ENCODE assay signal across 8 cellular contexts in genomic region chr19:632228-633067, GRCh38. TPM values are rescaled to one million over a fixed set of nuclear protein-coding genes. Genes with fewer than 3 reads are reported as not detected.
DNase-seq lines count a peak whose midpoint lies in the region; ATAC-seq, FAIRE-seq and TF ChIP-seq lines count a peak whose summit lies in the region.

No MANE protein-coding gene starts in this region.

- H3K4me3 ChIP-seq in PC-3 (ENCODE audit: low read length) (peak overlapping the region; percentile 89), K562 (peak overlapping the region; percentile 70)

- H3K4me1 ChIP-seq in PC-3 (ENCODE audit: insufficient read depth, low read length) (peaks cover 5% of the 10 kb centered on the region; the same call in 1 of the 2 replicates), K562 (replicated peaks in 1 of 2; ENCODE audit: control insufficient read depth in 2 of 2, insufficient read depth in 2 of 2, low read length in 2 of 2) (peaks cover 0 to 54% of the 10 kb centered on the region in 2 experiments; a peak in 4 of 5 replicates)

- no peaks in the 10 kb centered on the region for H3K9me1 ChIP-seq in K562 (ENCODE audit: control insufficient read depth, insufficient read depth, low read length)

- H4K20me1 ChIP-seq in PC-3 (ENCODE audit: low read length) (no peaks in the 10 kb centered on the region), K562 (replicated peaks; ENCODE audit: control insufficient read depth, insufficient read depth, low read length) (no peaks in the 10 kb centered on the region)

- H3K36me3 ChIP-seq in PC-3 (ENCODE audit: low read depth, low read length): peaks cover 5% of the 10 kb centered on the region; the same call in 1 of the 2 replicates
- H3K36me3 ChIP-seq in K562 (ENCODE audit: control insufficient read depth, insufficient read depth, low read length): peaks cover 46% of the 10 kb centered on the region; the same call in 2 of the 3 replicates

- H3K9me2 ChIP-seq in PC-3 (replicated peaks; ENCODE audit: low read length): no peaks in the 10 kb centered on the region

- H3K9ac ChIP-seq in PC-3 (ENCODE audit: low read length) (peak overlapping the region; percentile 89), K562 (ENCODE audit: insufficient read depth in 1 of 2, low read depth in 2 of 2, low read length in 2 of 2) (peak overlapping the region; percentile 88 to 95)

- H3K4me3 Mint-ChIP-seq in activated CD4-positive, alpha-beta T cell treated with anti-CD3 and anti-CD28 coated beads for 36 hours: peak overlapping the region; percentile 97

- TF ChIP-seq EP300 in K562 (IDR thresholded peaks at IDR 0.05; ENCODE audit: low read length): no peak

- no peak for TF ChIP-seq CTCF in PC-3 (conservative IDR thresholded peaks at IDR 0.05; ENCODE audit: low read depth, low read length)
- 0 out of 6 replicates have a peak, but pooled peaks of 1 of the 3 experiments have one; percentile 2 for TF ChIP-seq CTCF in K562 (IDR thresholded peaks at IDR 0.05 in 2 of 3, conservative IDR thresholded peaks at IDR 0.05 in 1 of 3; ENCODE audit: insufficient read depth in 2 of 3, low read depth in 1 of 3, low read length in 3 of 3)

- H3K27me3 ChIP-seq in PC-3 (ENCODE audit: low read length) (no peaks in the 10 kb centered on the region), K562 (ENCODE audit: control insufficient read depth in 2 of 2, insufficient read depth in 2 of 2, low read length in 2 of 2) (no peaks in the 10 kb centered on the region)

- TF ChIP-seq POLR2A in K562 (conservative IDR thresholded peaks at IDR 0.05): peak; percentile 75

- peaks cover 29% of the 10 kb centered on the region for H3K4me1 Mint-ChIP-seq in activated CD4-positive, alpha-beta T cell treated with anti-CD3 and anti-CD28 coated beads for 36 hours

- H3K9me3 ChIP-seq in PC-3 (ENCODE audit: low read length) (no peaks in the 10 kb centered on the region), K562 (replicated peaks; ENCODE audit: control insufficient read depth, insufficient read depth, low read depth, low read length) (no peaks in the 10 kb centered on the region)

- H3K9me3 Mint-ChIP-seq in activated CD4-positive, alpha-beta T cell treated with anti-CD3 and anti-CD28 coated beads for 36 hours (ENCODE audit: low read depth): no peaks in the 10 kb centered on the region

- POLR2A ChIA-PET in activated CD4-positive, alpha-beta T cell treated with anti-CD3 and anti-CD28 coated beads for 36 hours (lab: Charles Lee): interaction anchor here (0.7 kb wide), 1 partner anchor 9 kb away, joined by 3 read pairs; no protein-coding TSS in a partner anchor
- POLR2A ChIA-PET in PC-3 (lab: Charles Lee; ENCODE audit: unreplicated experiment) (no interaction called here), K562 (lab: Yijun Ruan, JAX) (interaction anchor here (0.6 to 0.7 kb wide), 2 partner anchors 20 to 217 kb away, joined by 3 read pairs; no protein-coding TSS in a partner anchor)

- peak; percentile 37 for ATAC-seq in activated CD4-positive, alpha-beta T cell treated with anti-CD3 and anti-CD28 coated beads for 36 hours
- ATAC-seq in HG02970 (IDR thresholded peaks at IDR 0.05; ENCODE audit: low FRiP score, unreplicated experiment) (peak; percentile 2), PC-3 (peak; percentile 58), K562 (peak; percentile 86)

- H3K27me3 Mint-ChIP-seq in activated CD4-positive, alpha-beta T cell treated with anti-CD3 and anti-CD28 coated beads for 36 hours: no peaks in the 10 kb centered on the region

- CTCF ChIA-PET in activated CD4-positive, alpha-beta T cell treated with anti-CD3 and anti-CD28 coated beads for 36 hours (lab: Charles Lee): interaction anchor here (0.5 kb wide), 1 partner anchor 146 kb away, joined by 3 read pairs; no protein-coding TSS in a partner anchor
- CTCF ChIA-PET in PC-3 (lab: Charles Lee): interaction anchor here (0.6 kb wide), 1 partner anchor 75 kb away, joined by 3 read pairs; no protein-coding TSS in a partner anchor
- CTCF ChIA-PET in K562 (lab: Yijun Ruan, JAX; ENCODE audit: low intra/inter-chr PET ratio): no interaction called here

- peak overlapping the region; percentile 92 for H3K4me2 ChIP-seq in PC-3 (ENCODE audit: low read length)
- H3K4me2 ChIP-seq in K562 (ENCODE audit: insufficient read depth, low read length): peak overlapping the region; percentile 87

- peaks cover 47% of the 10 kb centered on the region for H3K79me2 ChIP-seq in PC-3 (ENCODE audit: low read length)
- H3K79me2 ChIP-seq in K562 (ENCODE audit: control insufficient read depth, insufficient read depth, low read length): peaks cover 48% of the 10 kb centered on the region

- intact Hi-C loops in activated CD4-positive, alpha-beta T cell treated with anti-CD3 and anti-CD28 coated beads for 36 hours (cut with DNase I, micrococcal nuclease): loop anchor here (1.0 to 2.0 kb wide), 12 partner anchors 21 to 775 kb away; partner anchors contain the start of genes BSG (in 1 of the 2), CDC34 (in 1 of the 2), DAZAP1 (in 1 of the 2) and HCN2 (in 1 of the 2)
- intact Hi-C loops in PC-3 (cut with micrococcal nuclease) (loop anchor here (10.0 kb wide), 1 partner anchor 58 kb away; the partner anchor contains the start of gene BSG), K562 (cut with micrococcal nuclease) (no loop called here)

- no peak; a peak in 1 of 4 replicates for TF ChIP-seq RAD21 in K562 (CRISPR knock-in tag; conservative IDR thresholded peaks at IDR 0.05 in 1 of 2, IDR thresholded peaks at IDR 0.05 in 1 of 2)

- H3K27ac Mint-ChIP-seq in activated CD4-positive, alpha-beta T cell treated with anti-CD3 and anti-CD28 coated beads for 36 hours: peak overlapping the region; percentile 91

- peak; percentile 70 for DNase-seq in activated CD4-positive, alpha-beta T cell treated with anti-CD3 and anti-CD28 coated beads for 36 hours
- DNase-seq in activated CD4-positive, alpha-beta T cell treated with anti-CD3 and anti-CD28 coated beads, Interleukin-2, amount 50 U/mL, for 4 hours: no peak
- DNase-seq in PC-3 (peak; percentile 40), K562 (ENCODE audit: extremely low read depth in 1 of 4, low spot score in 3 of 4) (peak; percentile 71 to 82 (median 75)), kidney tubule cell (ENCODE audit: low spot score) (peak; percentile 57)
- DNase-seq in stimulated activated CD8-positive, alpha-beta memory T cell treated with anti-CD3 and anti-CD28 coated beads, Interleukin-15, amount 100 ng/mL, for 48 hours (ENCODE audit: low read depth in 2 of 2): peak; percentile 37 to 38
- no peak for DNase-seq in effector CD8-positive, alpha-beta T cell (lab: John Stamatoyannopoulos, UW)

- no TSS peak for BruUV-seq in PC-3 (replicated peaks; lab: Mats Ljungman, UMichigan)
- no TSS peak for BruUV-seq in K562 (replicated peaks; lab: Mats Ljungman, UMichigan)

- peak overlapping the region; percentile 35 for H3K27ac ChIP-seq in PC-3 (ENCODE audit: low read length)
- H3K27ac ChIP-seq in K562 (ENCODE audit: extremely low read depth, low read depth, low read length): peak overlapping the region; percentile 85

- H3K36me3 Mint-ChIP-seq in activated CD4-positive, alpha-beta T cell treated with anti-CD3 and anti-CD28 coated beads for 36 hours (ENCODE audit: low read depth): peaks cover 36% of the 10 kb centered on the region

- no peaks in the 10 kb centered on the region for H3F3A ChIP-seq in PC-3 (ENCODE audit: low read length, unreplicated experiment)

- in situ Hi-C loops in K562 (cut with MboI): no loop called here

- peak; percentile 81 for FAIRE-seq in K562 (lab: Jason Lieb, UNC)

- H2AFZ ChIP-seq in PC-3 (ENCODE audit: low read length) (peak overlapping the region; percentile 76), K562 (ENCODE audit: low read depth, low read length) (peak overlapping the region; percentile 69)

- 6% methylated on average over 34 of the region's 47 CpGs for WGBS in K562 (ENCODE audit: insufficient coverage, low coverage, missing lambda C conversion rate)

RNA-seq across cellular contexts. Expression of gene POLRMT, which starts 0.9 kb away (rescaled TPM):
- total RNA-seq in activated CD4-positive, alpha-beta T cell treated with anti-CD3 and anti-CD28 coated beads for 36 hours: 10 to 100 TPM; 69.0 to 77.4 TPM
- total RNA-seq in PC-3 (2014; rRNA removed) (60.5 and 80.6 TPM in 2 replicates), K562 (2014; rRNA removed) (82.8 and 96.5 TPM in 2 replicates), K562 (2014; rRNA removed; fragmentation: Illumina TruSeq; extraction: Trizol) (33.4 and 49.3 TPM in 2 replicates), K562 (2015; rRNA removed; fragmentation: Illumina TruSeq; extraction: Trizol) (61.9 and 68.0 TPM in 2 replicates), K562 (2021) (134 and 144 TPM in 2 replicates)
- 71.2 and 248 TPM in 2 replicates for total RNA-seq in K562 (2011; cell fraction: chromatin; rRNA removed; ENCODE audit: low replicate concordance)
- total RNA-seq in K562 (2011; cell fraction: nucleolus; rRNA removed): 221 and 235 TPM in 2 replicates
- 86.3 and 109 TPM in 2 replicates for total RNA-seq in K562 (2011; cell fraction: nucleoplasm; rRNA removed)
- polyA plus RNA-seq in K562 (2011; rRNA removed) (60.8 and 111 TPM in 2 replicates), K562 (2014; fragmentation: Illumina TruSeq; extraction: Trizol) (71.8 and 99.5 TPM in 2 replicates), K562 (2014; fragmentation: Nextera tagmentation; extraction: Ambion mirVana) (10 to 100 TPM; 30.3 to 34.0 TPM), K562 (2014; rRNA removed) (67.5 and 88.4 TPM in 2 replicates)
- polyA plus RNA-seq in K562 (2011; cell fraction: cytosol; rRNA removed): 39.8 and 94.7 TPM in 2 replicates
- 319 and 523 TPM in 2 replicates for polyA plus RNA-seq in K562 (2011; cell fraction: nucleus; rRNA removed)
- 95.6 and 140 TPM in 2 replicates for polyA plus RNA-seq in K562 (2012)
- polyA minus RNA-seq in K562 (2011; rRNA and poly(A)+ RNA removed): 60.0 and 108 TPM in 2 replicates
- 88.4 and 105 TPM in 2 replicates for polyA minus RNA-seq in K562 (2011; cell fraction: cytosol; rRNA and poly(A)+ RNA removed)
- 57.5 and 62.3 TPM in 2 replicates for polyA minus RNA-seq in K562 (2011; cell fraction: nucleus; rRNA and poly(A)+ RNA removed)

RNA-seq across cellular contexts. Expression of gene FGF22, which starts 7.2 kb away (rescaled TPM):
- total RNA-seq in activated CD4-positive, alpha-beta T cell treated with anti-CD3 and anti-CD28 coated beads for 36 hours: not detected
- 0.81 and 1.3 TPM in 2 replicates for total RNA-seq in PC-3 (2014; rRNA removed)
- total RNA-seq in K562 (2011; cell fraction: chromatin; rRNA removed; ENCODE audit: low replicate concordance): 2.3 and 4.6 TPM in 2 replicates
- total RNA-seq in K562 (2011; cell fraction: nucleolus; rRNA removed): 3.2 and 3.7 TPM in 2 replicates
- total RNA-seq in K562 (2011; cell fraction: nucleoplasm; rRNA removed): 2.6 and 4.0 TPM in 2 replicates
- total RNA-seq in K562 (2014; rRNA removed): 0.49 and 1.7 TPM in 2 replicates
- total RNA-seq in K562 (2014; rRNA removed; fragmentation: Illumina TruSeq; extraction: Trizol): not detected in 2 replicates
- 0.25 TPM in 1 of 2 replicates, not detected in the other for total RNA-seq in K562 (2015; rRNA removed; fragmentation: Illumina TruSeq; extraction: Trizol)
- 0.58 and 0.86 TPM in 2 replicates for total RNA-seq in K562 (2021)
- 0.14 and 0.24 TPM in 2 replicates for polyA plus RNA-seq in K562 (2011; rRNA removed)
- 0.18 and 0.34 TPM in 2 replicates for polyA plus RNA-seq in K562 (2011; cell fraction: cytosol; rRNA removed)
- 1.5 and 3.3 TPM in 2 replicates for polyA plus RNA-seq in K562 (2011; cell fraction: nucleus; rRNA removed)
- polyA plus RNA-seq in K562 (2012): 0.60 and 0.89 TPM in 2 replicates
- 0.14 TPM in 1 of 2 replicates, not detected in the other for polyA plus RNA-seq in K562 (2014; fragmentation: Illumina TruSeq; extraction: Trizol)
- not detected for polyA plus RNA-seq in K562 (2014; fragmentation: Nextera tagmentation; extraction: Ambion mirVana)
- polyA plus RNA-seq in K562 (2014; rRNA removed): 1.6 and 2.2 TPM in 2 replicates
- not detected in 2 replicates for polyA minus RNA-seq in K562 (2011; rRNA and poly(A)+ RNA removed)
- not detected in 2 replicates for polyA minus RNA-seq in K562 (2011; cell fraction: cytosol; rRNA and poly(A)+ RNA removed)
- 0.33 and 0.40 TPM in 2 replicates for polyA minus RNA-seq in K562 (2011; cell fraction: nucleus; rRNA and poly(A)+ RNA removed)

RNA-seq across cellular contexts. Expression of gene RNF126, which starts 30.6 kb away (rescaled TPM):
- 10 to 100 TPM; 83.0 to 91.3 TPM for total RNA-seq in activated CD4-positive, alpha-beta T cell treated with anti-CD3 and anti-CD28 coated beads for 36 hours
- total RNA-seq in PC-3 (2014; rRNA removed) (86.4 and 89.2 TPM in 2 replicates), K562 (2014; rRNA removed) (101 and 128 TPM in 2 replicates), K562 (2014; rRNA removed; fragmentation: Illumina TruSeq; extraction: Trizol) (6.6 and 7.6 TPM in 2 replicates), K562 (2015; rRNA removed; fragmentation: Illumina TruSeq; extraction: Trizol) (26.2 and 31.8 TPM in 2 replicates), K562 (2021) (85.7 and 95.8 TPM in 2 replicates)
- total RNA-seq in K562 (2011; cell fraction: chromatin; rRNA removed; ENCODE audit: low replicate concordance): 35.2 and 104 TPM in 2 replicates
- total RNA-seq in K562 (2011; cell fraction: nucleolus; rRNA removed): 88.7 and 118 TPM in 2 replicates
- 57.0 and 58.7 TPM in 2 replicates for total RNA-seq in K562 (2011; cell fraction: nucleoplasm; rRNA removed)
- polyA plus RNA-seq in K562 (2011; rRNA removed) (6.5 and 12.3 TPM in 2 replicates), K562 (2014; fragmentation: Illumina TruSeq; extraction: Trizol) (9.1 and 34.6 TPM in 2 replicates), K562 (2014; fragmentation: Nextera tagmentation; extraction: Ambion mirVana) (under 1 TPM; 0.27 to 0.36 TPM), K562 (2014; rRNA removed) (79.0 and 87.6 TPM in 2 replicates)
- 22.5 and 58.3 TPM in 2 replicates for polyA plus RNA-seq in K562 (2011; cell fraction: cytosol; rRNA removed)
- polyA plus RNA-seq in K562 (2011; cell fraction: nucleus; rRNA removed): 48.9 and 104 TPM in 2 replicates
- polyA plus RNA-seq in K562 (2012): 65.9 and 76.9 TPM in 2 replicates
- polyA minus RNA-seq in K562 (2011; rRNA and poly(A)+ RNA removed): 1.7 and 4.6 TPM in 2 replicates
- 20.2 and 32.4 TPM in 2 replicates for polyA minus RNA-seq in K562 (2011; cell fraction: cytosol; rRNA and poly(A)+ RNA removed)
- polyA minus RNA-seq in K562 (2011; cell fraction: nucleus; rRNA and poly(A)+ RNA removed): 34.3 and 38.8 TPM in 2 replicates

RNA-seq across cellular contexts. Expression of gene HCN2, which starts 42.8 kb away (rescaled TPM):
- under 1 TPM; 0.48 to 0.53 TPM for total RNA-seq in activated CD4-positive, alpha-beta T cell treated with anti-CD3 and anti-CD28 coated beads for 36 hours
- total RNA-seq in PC-3 (2014; rRNA removed): 0.04 and 0.46 TPM in 2 replicates
- 2.7 and 8.1 TPM in 2 replicates for total RNA-seq in K562 (2011; cell fraction: chromatin; rRNA removed; ENCODE audit: low replicate concordance)
- total RNA-seq in K562 (2011; cell fraction: nucleolus; rRNA removed): 6.2 and 7.2 TPM in 2 replicates
- 3.6 and 3.7 TPM in 2 replicates for total RNA-seq in K562 (2011; cell fraction: nucleoplasm; rRNA removed)
- 0.82 and 1.3 TPM in 2 replicates for total RNA-seq in K562 (2014; rRNA removed)
- 0.29 and 0.40 TPM in 2 replicates for total RNA-seq in K562 (2014; rRNA removed; fragmentation: Illumina TruSeq; extraction: Trizol)
- 0.29 and 0.30 TPM in 2 replicates for total RNA-seq in K562 (2015; rRNA removed; fragmentation: Illumina TruSeq; extraction: Trizol)
- total RNA-seq in K562 (2021): 3.9 and 4.2 TPM in 2 replicates
- polyA plus RNA-seq in K562 (2011; rRNA removed): 0.64 and 0.76 TPM in 2 replicates
- 1.1 and 1.5 TPM in 2 replicates for polyA plus RNA-seq in K562 (2011; cell fraction: cytosol; rRNA removed)
- polyA plus RNA-seq in K562 (2011; cell fraction: nucleus; rRNA removed): 3.0 and 3.9 TPM in 2 replicates
- 1.6 and 1.7 TPM in 2 replicates for polyA plus RNA-seq in K562 (2012)
- polyA plus RNA-seq in K562 (2014; fragmentation: Illumina TruSeq; extraction: Trizol): 0.91 and 1.9 TPM in 2 replicates
- not detected for polyA plus RNA-seq in K562 (2014; fragmentation: Nextera tagmentation; extraction: Ambion mirVana)
- 0.86 and 1.2 TPM in 2 replicates for polyA plus RNA-seq in K562 (2014; rRNA removed)
- polyA minus RNA-seq in K562 (2011; rRNA and poly(A)+ RNA removed): 1.3 and 1.6 TPM in 2 replicates
- polyA minus RNA-seq in K562 (2011; cell fraction: cytosol; rRNA and poly(A)+ RNA removed): 2.3 and 3.5 TPM in 2 replicates
- 1.5 and 2.2 TPM in 2 replicates for polyA minus RNA-seq in K562 (2011; cell fraction: nucleus; rRNA and poly(A)+ RNA removed)

RNA-seq across cellular contexts. Expression of gene FSTL3, which starts 43.7 kb away (rescaled TPM):
- total RNA-seq in activated CD4-positive, alpha-beta T cell treated with anti-CD3 and anti-CD28 coated beads for 36 hours: 10 to 100 TPM in 1 of 2 experiments, 1 to 10 TPM in 1; 8.5 to 10.1 TPM
- total RNA-seq in PC-3 (2014; rRNA removed): 49.9 and 53.3 TPM in 2 replicates
- total RNA-seq in K562 (2011; cell fraction: chromatin; rRNA removed; ENCODE audit: low replicate concordance): 3.0 and 7.7 TPM in 2 replicates
- total RNA-seq in K562 (2011; cell fraction: nucleolus; rRNA removed): 9.3 and 12.7 TPM in 2 replicates
- total RNA-seq in K562 (2011; cell fraction: nucleoplasm; rRNA removed): 5.3 and 7.4 TPM in 2 replicates
- total RNA-seq in K562 (2014; rRNA removed): 5.3 and 7.8 TPM in 2 replicates
- 1.3 and 2.0 TPM in 2 replicates for total RNA-seq in K562 (2014; rRNA removed; fragmentation: Illumina TruSeq; extraction: Trizol)
- total RNA-seq in K562 (2015; rRNA removed; fragmentation: Illumina TruSeq; extraction: Trizol): 4.5 and 4.6 TPM in 2 replicates
- 5.7 and 6.6 TPM in 2 replicates for total RNA-seq in K562 (2021)
- 3.9 and 5.2 TPM in 2 replicates for polyA plus RNA-seq in K562 (2011; rRNA removed)
- 8.1 and 20.9 TPM in 2 replicates for polyA plus RNA-seq in K562 (2011; cell fraction: cytosol; rRNA removed)
- polyA plus RNA-seq in K562 (2011; cell fraction: nucleus; rRNA removed): 26.1 and 42.9 TPM in 2 replicates
- 7.1 and 8.8 TPM in 2 replicates for polyA plus RNA-seq in K562 (2012)
- 2.2 and 4.6 TPM in 2 replicates for polyA plus RNA-seq in K562 (2014; fragmentation: Illumina TruSeq; extraction: Trizol)
- polyA plus RNA-seq in K562 (2014; fragmentation: Nextera tagmentation; extraction: Ambion mirVana): under 1 TPM in 1 of 2 experiments, not detected in 1; 0.35 TPM
- 6.8 and 8.0 TPM in 2 replicates for polyA plus RNA-seq in K562 (2014; rRNA removed)
- 2.2 and 2.9 TPM in 2 replicates for polyA minus RNA-seq in K562 (2011; rRNA and poly(A)+ RNA removed)
- 5.1 and 7.8 TPM in 2 replicates for polyA minus RNA-seq in K562 (2011; cell fraction: cytosol; rRNA and poly(A)+ RNA removed)
- 3.2 and 4.0 TPM in 2 replicates for polyA minus RNA-seq in K562 (2011; cell fraction: nucleus; rRNA and poly(A)+ RNA removed)

Comparison
In these comparisons a context has a peak if more than half of its experiments do, and no peak if none do; other contexts are left out.
1. DNase-seq: peak in activated CD4-positive, alpha-beta T cell treated with anti-CD3 and anti-CD28 coated beads for 36 hours (single experiment), PC-3 (single experiment), K562 (4 of 4), kidney tubule cell (single experiment) and stimulated activated CD8-positive, alpha-beta memory T cell treated with anti-CD3 and anti-CD28 coated beads, Interleukin-15, amount 100 ng/mL, for 48 hours (2 of 2); none in activated CD4-positive, alpha-beta T cell treated with anti-CD3 and anti-CD28 coated beads, Interleukin-2, amount 50 U/mL, for 4 hours (0 of 2) and effector CD8-positive, alpha-beta T cell (single experiment).
2. ATAC-seq: peak in every context shown above with its lines; median percentile 86 in K562; 58 in PC-3; 37 in activated CD4-positive, alpha-beta T cell treated with anti-CD3 and anti-CD28 coated beads for 36 hours; 2 in HG02970.